8 cellular contexts compared by ENCODE assay signal in genomic region chr17:42832934-42833770, GRCh38. TPM values are rescaled to one million over a fixed set of nuclear protein-coding genes. Genes with fewer than 3 reads are reported as not detected.
DNase-seq lines count a peak whose midpoint lies in the region; ATAC-seq and TF ChIP-seq lines count a peak whose summit lies in the region.

A gene with protein sequence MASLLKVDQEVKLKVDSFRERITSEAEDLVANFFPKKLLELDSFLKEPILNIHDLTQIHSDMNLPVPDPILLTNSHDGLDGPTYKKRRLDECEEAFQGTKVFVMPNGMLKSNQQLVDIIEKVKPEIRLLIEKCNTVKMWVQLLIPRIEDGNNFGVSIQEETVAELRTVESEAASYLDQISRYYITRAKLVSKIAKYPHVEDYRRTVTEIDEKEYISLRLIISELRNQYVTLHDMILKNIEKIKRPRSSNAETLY (plus strand): TSS chr17:42833397. CDS start chr17:42833632, 235 bp downstream.

- H3K27ac ChIP-seq in prostate gland = peak within 1 kb of the TSS; percentile 81

- ATAC-seq in HG02763 (IDR thresholded peaks at IDR 0.05; ENCODE audit: unreplicated experiment) = peak; percentile 85
- peak; percentile 98 for ATAC-seq in left cardiac atrium

- peak; percentile 75 for TF ChIP-seq POLR2A in prostate gland (IDR thresholded peaks at IDR 0.05)

- DNase-seq in NCI-H1436 (lab: John Stamatoyannopoulos, UW) = peak; percentile 85
- DNase-seq in amniotic epithelial cell (ENCODE audit: low read depth) = peak; percentile 84
- peak; percentile 96 for DNase-seq in left cardiac atrium
- peak; percentile 88 for DNase-seq in prostate gland (ENCODE audit: low spot score)
- DNase-seq in ureter (ENCODE audit: low spot score) = peak; percentile 90

- H3K36me3 ChIP-seq in prostate gland = peaks cover 5 to 7% of the 10 kb centered on the region in 2 donors

- H3K4me3 ChIP-seq in GM12875 (ENCODE audit: low read depth, low read length) (peak within 1 kb of the TSS; percentile 92), prostate gland (peak within 1 kb of the TSS; percentile 90 to 94)

- no peaks in the 10 kb centered on the region for H3K27me3 ChIP-seq in prostate gland (replicated peaks; ENCODE audit: insufficient read depth)

- TF ChIP-seq CTCF in GM12875 (IDR thresholded peaks at IDR 0.05; ENCODE audit: borderline replicate concordance, insufficient read depth, low read depth, low read length) (no peak), prostate gland (IDR thresholded peaks at IDR 0.05) (peak in 2 of 4 experiments; percentile 8 to 20)

- under 1% methylated on average over 59 of the region's 71 CpGs for WGBS in prostate gland

- intact Hi-C loops in T-helper 1 cell treated with Interleukin-12 subunit alpha and Interleukin-12 subunit beta and Interleukin-4 antibody, amounts not matched to agents 30 ng/mL and 1 ng/mL, for 36 hours (cut with micrococcal nuclease) = loop anchor here (1.0 to 5.0 kb wide), 5 partner anchors 9 to 338 kb away; partner anchors contain the start of genes BECN1, NBR1, PSMC3IP and VPS25
- intact Hi-C loops in left cardiac atrium (cut with DNase I) = no loop called here
- intact Hi-C loops in prostate gland (cut with DNase I) = loop anchor here (10.0 kb wide), 1 partner anchor 502 kb away; no protein-coding TSS in a partner anchor

- H3K9me3 ChIP-seq in prostate gland = no peaks in the 10 kb centered on the region

- H3K4me1 ChIP-seq in prostate gland (replicated peaks) = no peaks in the 10 kb centered on the region

RNA-seq across cellular contexts. Expression of the gene that starts here (rescaled TPM):
- 125 and 146 TPM in 2 replicates for total RNA-seq in T-helper 1 cell treated with Interleukin-12 subunit alpha and Interleukin-12 subunit beta and Interleukin-4 antibody, amounts not matched to agents 30 ng/mL and 1 ng/mL, for 36 hours
- total RNA-seq in left cardiac atrium (10 to 100 TPM; 67.8 to 83.3 TPM), prostate gland (10 to 100 TPM; 68.5 to 71.1 TPM), ureter (113 TPM)

Comparison
In these comparisons a context has a peak if more than half of its experiments do, and no peak if none do; other contexts are left out.
1. Peak in every context shown above with its lines: DNase-seq, ATAC-seq, H3K4me3 ChIP-seq and H3K27ac ChIP-seq.
2. intact Hi-C loops: an anchor here in T-helper 1 cell treated with Interleukin-12 subunit alpha and Interleukin-12 subunit beta and Interleukin-4 antibody, amounts not matched to agents 30 ng/mL and 1 ng/mL, for 36 hours (1.0 to 5.0 kb wide) and prostate gland (10.0 kb wide); none called in left cardiac atrium.